Comparison of ENCODE assay signal across 9 cellular contexts in genomic region chr1:50080904-50081586, GRCh38. TPM values are rescaled to one million over a fixed set of nuclear protein-coding genes. Genes with fewer than 3 reads are reported as not detected.
DNase-seq lines count a peak whose midpoint lies in the region; ATAC-seq and TF ChIP-seq lines count a peak whose summit lies in the region.
"Had no signal": no experiment of that assay in that cellular context is flagged by ENCODE, and none has a peak within 500 bp of the region (broad histone marks: within the 10 kb centered on the region; RNA-seq: fewer than 3 reads in every experiment).

No MANE protein-coding gene starts in this region.

- no peak for TF ChIP-seq CTCF in HEK293 (tag by site-specific recombination; IDR thresholded peaks at IDR 0.05)
- peak in 46 of 56 donors; percentile 9 to 60 (median 33) for TF ChIP-seq CTCF in dorsolateral prefrontal cortex (IDR thresholded peaks at IDR 0.05 in 54 of 56, conservative IDR thresholded peaks at IDR 0.05 in 2 of 56; ENCODE audit: low read depth in 1 of 56, partially characterized antibody in 56 of 56)
- peak in 1 of 6 experiments; percentile 22 for TF ChIP-seq CTCF in esophagus squamous epithelium (IDR thresholded peaks at IDR 0.05)
- no peak for TF ChIP-seq CTCF in esophagus muscularis mucosa (IDR thresholded peaks at IDR 0.05)

- H3K27me3 Mint-ChIP-seq in activated T-helper 2 cell treated with anti-CD3 and anti-CD28 coated beads, Interferon-gamma antibody, Interleukin-2, Interleukin-4, amounts not matched to agents 10 μg/mL and 5 μg/mL and 100 μg/mL, durations not matched to agents 14 hours and 24 hours and 36 hours (ENCODE audit: low read depth), result no peaks in the 10 kb centered on the region

- H3K36me3 Mint-ChIP-seq in activated T-helper 2 cell treated with anti-CD3 and anti-CD28 coated beads, Interferon-gamma antibody, Interleukin-2, Interleukin-4, amounts not matched to agents 10 μg/mL and 5 μg/mL and 100 μg/mL, durations not matched to agents 14 hours and 24 hours and 36 hours (ENCODE audit: low read depth), result no peaks in the 10 kb centered on the region

- H3K4me3 Mint-ChIP-seq in activated T-helper 2 cell treated with anti-CD3 and anti-CD28 coated beads, Interferon-gamma antibody, Interleukin-2, Interleukin-4, amounts not matched to agents 10 μg/mL and 5 μg/mL and 100 μg/mL, durations not matched to agents 14 hours and 24 hours and 36 hours (ENCODE audit: low read depth), result no peak overlapping the region

- TF ChIP-seq POLR2A in esophagus squamous epithelium (IDR thresholded peaks at IDR 0.05) (no peak), esophagus muscularis mucosa (IDR thresholded peaks at IDR 0.05; ENCODE audit: low read depth) (no peak)

- no peak for TF ChIP-seq EP300 in esophagus muscularis mucosa (IDR thresholded peaks at IDR 0.05)

- H3K9me3 ChIP-seq in HEK293 (ENCODE audit: control insufficient read depth, insufficient read depth, low read depth, low read length), result no peaks in the 10 kb centered on the region
- H3K9me3 ChIP-seq in esophagus squamous epithelium, result no peaks in the 10 kb centered on the region
- no peaks in the 10 kb centered on the region for H3K9me3 ChIP-seq in esophagus muscularis mucosa

- H3K4me3 ChIP-seq in HEK293 (ENCODE audit: low read depth, low read length), result no peak overlapping the region
- no peak overlapping the region for H3K4me3 ChIP-seq in dorsolateral prefrontal cortex
- H3K4me3 ChIP-seq in esophagus squamous epithelium, result no peak overlapping the region
- H3K4me3 ChIP-seq in esophagus muscularis mucosa, result no peak overlapping the region

- H3K27ac ChIP-seq in HEK293 (ENCODE audit: extremely low read depth, low read depth, low read length) (no peak overlapping the region), dorsolateral prefrontal cortex (no peak overlapping the region), esophagus squamous epithelium (no peak overlapping the region), esophagus muscularis mucosa (replicated peaks in 1 of 4) (no peak overlapping the region)
- H3K27ac ChIP-seq: epithelial cell of prostate had no signal

- H3K36me3 ChIP-seq in HEK293 (ENCODE audit: control insufficient read depth in 2 of 2, insufficient read depth in 1 of 2, low read length in 2 of 2), result no peaks in the 10 kb centered on the region
- H3K36me3 ChIP-seq in esophagus squamous epithelium, result no peaks in the 10 kb centered on the region
- H3K36me3 ChIP-seq in esophagus muscularis mucosa, result no peaks in the 10 kb centered on the region

- CTCF ChIA-PET in HEK293 (lab: Yijun Ruan, JAX), result interaction anchor here (0.6 to 1.8 kb wide), 19 partner anchors 12 to 1508 kb away, joined by 3 to 7 read pairs (median 3); no protein-coding TSS in a partner anchor

- H3K4me1 Mint-ChIP-seq in activated T-helper 2 cell treated with anti-CD3 and anti-CD28 coated beads, Interferon-gamma antibody, Interleukin-2, Interleukin-4, amounts not matched to agents 10 μg/mL and 5 μg/mL and 100 μg/mL, durations not matched to agents 14 hours and 24 hours and 36 hours (ENCODE audit: low read depth), result no peaks in the 10 kb centered on the region

- intact Hi-C loops in dorsolateral prefrontal cortex (cut with DNase I), result no loop called here
- intact Hi-C loops in activated T-helper 2 cell treated with anti-CD3 and anti-CD28 coated beads, Interferon-gamma antibody, Interleukin-2, Interleukin-4, amounts not matched to agents 10 μg/mL and 5 μg/mL and 100 μg/mL, durations not matched to agents 14 hours and 24 hours and 36 hours (cut with micrococcal nuclease), result no loop called here
- intact Hi-C loops in esophagus squamous epithelium (cut with DNase I), result no loop called here
- intact Hi-C loops in esophagus muscularis mucosa (cut with DNase I), result no loop called here

- no peak overlapping the region for H3K27ac Mint-ChIP-seq in activated T-helper 2 cell treated with anti-CD3 and anti-CD28 coated beads, Interferon-gamma antibody, Interleukin-2, Interleukin-4, amounts not matched to agents 10 μg/mL and 5 μg/mL and 100 μg/mL, durations not matched to agents 14 hours and 24 hours and 36 hours

- no peaks in the 10 kb centered on the region for H3K27me3 ChIP-seq in dorsolateral prefrontal cortex
- no peaks in the 10 kb centered on the region for H3K27me3 ChIP-seq in esophagus squamous epithelium
- no peaks in the 10 kb centered on the region for H3K27me3 ChIP-seq in esophagus muscularis mucosa

- no peaks in the 10 kb centered on the region for H3K9me3 Mint-ChIP-seq in activated T-helper 2 cell treated with anti-CD3 and anti-CD28 coated beads, Interferon-gamma antibody, Interleukin-2, Interleukin-4, amounts not matched to agents 10 μg/mL and 5 μg/mL and 100 μg/mL, durations not matched to agents 14 hours and 24 hours and 36 hours

- ATAC-seq in GM21423 (IDR thresholded peaks at IDR 0.05; ENCODE audit: unreplicated experiment), result no peak

- 57 to 73% methylated on average over 3 of the region's 3 CpGs for WGBS in esophagus squamous epithelium, 2 donors
- WGBS in esophagus muscularis mucosa, result 72% methylated on average over 3 of the region's 3 CpGs

- DNase-seq in COLO829 (ENCODE audit: low spot score), result peak; percentile 13
- DNase-seq in NCI-H526 treated with DMSO at 0.1 percent for 48 hours (lab: John Stamatoyannopoulos, UW), result peak; percentile 44
- DNase-seq in dorsolateral prefrontal cortex, result peak in 1 of 10 donors; percentile 33
- no peak for DNase-seq in activated T-helper 2 cell treated with anti-CD3 and anti-CD28 coated beads, Interferon-gamma antibody, Interleukin-2, Interleukin-4, amounts not matched to agents 10 μg/mL and 5 μg/mL and 100 μg/mL, durations not matched to agents 14 hours and 24 hours and 36 hours (ENCODE audit: low spot score)
- no peak for DNase-seq in esophagus squamous epithelium (lab: John Stamatoyannopoulos, UW)
- no peak for DNase-seq in esophagus muscularis mucosa (ENCODE audit: extremely low spot score)

- H3K4me1 ChIP-seq in HEK293 (ENCODE audit: control insufficient read depth, insufficient read depth, low read length) (no peaks in the 10 kb centered on the region), esophagus squamous epithelium (no peaks in the 10 kb centered on the region), esophagus muscularis mucosa (no peaks in the 10 kb centered on the region)

- POLR2A ChIA-PET in HEK293 (lab: Yijun Ruan, JAX), result no interaction called here

TF ChIP-seq in HEK293, 187 proteins besides CTCF, POLR2A, EP300 and RAD21:
- TF ChIP-seq ZNF513 (tag by site-specific recombination; IDR thresholded peaks at IDR 0.05), result no peak
- TF ChIP-seq ZNF571 (tag by site-specific recombination; IDR thresholded peaks at IDR 0.05), result no peak
- no peak for TF ChIP-seq ZNF324 (tag by site-specific recombination; IDR thresholded peaks at IDR 0.05)
- peak; percentile 24 for TF ChIP-seq ZNF654 (tag by site-specific recombination; IDR thresholded peaks at IDR 0.05; ENCODE audit: low read depth)

RNA-seq across cellular contexts. Expression of gene ELAVL4, which starts 27.7 kb away (rescaled TPM):
- total RNA-seq in dorsolateral prefrontal cortex (100 to 1,000 TPM in 76 of 120 experiments, 10 to 100 TPM in 44; 28.2 to 165 (median 110) TPM), esophagus squamous epithelium (not detected), esophagus muscularis mucosa (1 to 10 TPM in 2 of 4 donors, under 1 TPM in 2; 0.40 to 2.2 (median 1.1) TPM)
- not detected in 2 replicates for total RNA-seq in activated T-helper 2 cell treated with anti-CD3 and anti-CD28 coated beads, Interferon-gamma antibody, Interleukin-2, Interleukin-4, amounts not matched to agents 10 μg/mL and 5 μg/mL and 100 μg/mL, durations not matched to agents 14 hours and 24 hours and 36 hours

RNA-seq across cellular contexts. Expression of gene AGBL4, which starts 57.3 kb away (rescaled TPM):
- total RNA-seq in dorsolateral prefrontal cortex (10 to 100 TPM in 119 of 120 experiments, 1 to 10 TPM in 1; 6.9 to 51.2 (median 32.6) TPM), esophagus squamous epithelium (not detected), esophagus muscularis mucosa (under 1 TPM in 1 of 4 donors, not detected in 3; 0.13 TPM)
- not detected in 2 replicates for total RNA-seq in activated T-helper 2 cell treated with anti-CD3 and anti-CD28 coated beads, Interferon-gamma antibody, Interleukin-2, Interleukin-4, amounts not matched to agents 10 μg/mL and 5 μg/mL and 100 μg/mL, durations not matched to agents 14 hours and 24 hours and 36 hours

Comparison
In these comparisons a context has a peak if more than half of its experiments do, and no peak if none do; other contexts are left out.
1. DNase-seq: peak in COLO829 (single experiment) and NCI-H526 treated with DMSO at 0.1 percent for 48 hours (single experiment); none in activated T-helper 2 cell treated with anti-CD3 and anti-CD28 coated beads, Interferon-gamma antibody, Interleukin-2, Interleukin-4, amounts not matched to agents 10 μg/mL and 5 μg/mL and 100 μg/mL, durations not matched to agents 14 hours and 24 hours and 36 hours (single experiment), esophagus squamous epithelium (single experiment) and esophagus muscularis mucosa (single experiment).
2. CTCF ChIP-seq: peak in dorsolateral prefrontal cortex (46 of 56); none in HEK293 (single experiment) and esophagus muscularis mucosa (0 of 3).
3. RNA of gene ELAVL4, which starts 27.7 kb away (total RNA-seq): 28.2 to 165 TPM in dorsolateral prefrontal cortex; 0.40 to 2.2 TPM in esophagus muscularis mucosa, not detected in activated T-helper 2 cell treated with anti-CD3 and anti-CD28 coated beads, Interferon-gamma antibody, Interleukin-2, Interleukin-4, amounts not matched to agents 10 μg/mL and 5 μg/mL and 100 μg/mL, durations not matched to agents 14 hours and 24 hours and 36 hours and not detected in esophagus squamous epithelium; every median in the first group is over 4 times any median in the second.